In the genomic region with DNA sequence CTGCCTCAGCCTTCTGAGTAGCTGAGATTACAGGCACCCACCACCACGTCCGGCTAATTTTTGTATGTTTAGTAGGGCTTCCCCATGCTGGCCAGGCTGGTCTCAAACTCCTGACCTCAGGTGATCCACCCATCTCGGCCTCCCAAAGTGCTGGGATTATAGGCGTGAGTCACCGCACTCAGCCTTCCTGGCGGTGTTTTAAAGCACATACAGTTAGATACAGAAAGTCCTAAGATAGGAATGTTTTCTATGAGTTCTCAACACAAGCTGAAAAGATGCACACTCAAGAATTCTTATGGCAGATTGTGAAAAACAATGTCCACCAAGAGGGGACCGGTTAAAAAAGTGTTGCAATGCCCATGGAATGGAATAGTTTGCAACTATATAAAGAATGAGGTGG, we compare ENCODE assay signal across 12 cellular contexts. TPM values are rescaled to one million over a fixed set of nuclear protein-coding genes. Genes with fewer than 3 reads are reported as not detected.
"Had no signal": no experiment of that assay in that cellular context is flagged by ENCODE, and none has a peak within 500 bp of the region (broad histone marks: within the 10 kb centered on the region; RNA-seq: fewer than 3 reads in every experiment).

No MANE protein-coding gene starts in this region.

RNA-seq across cellular contexts. Expression of a gene that starts 3.3 kb away (rescaled TPM):
- total RNA-seq: activated CD4-positive, alpha-beta T cell treated with anti-CD3 and anti-CD28 coated beads for 36 hours; activated CD4-positive, alpha-beta T cell treated with anti-CD3 and anti-CD28 coated beads, Interleukin-2, amount 10 ng/mL, durations not matched to agents 7 days and 5 days; activated naive CD8-positive, alpha-beta T cell treated with anti-CD3 and anti-CD28 coated beads, Interleukin-2, amount 10 ng/mL, durations not matched to agents 7 days and 5 days; activated T-helper 2 cell treated with anti-CD3 and anti-CD28 coated beads, Interferon-gamma antibody, Interleukin-2, Interleukin-4, amounts not matched to agents 10 μg/mL and 5 μg/mL and 100 μg/mL, durations not matched to agents 14 hours and 24 hours and 36 hours; astrocyte; bronchial epithelial cell; LHCN-M2; OCI-LY7; PC-9; SJCRH30; T-helper 1 cell treated with Interleukin-12 subunit alpha and Interleukin-12 subunit beta and Interleukin-4 antibody, amounts not matched to agents 30 ng/mL and 1 ng/mL, for 36 hours had no signal

RNA-seq across cellular contexts. Expression of a gene that starts 23.2 kb away (rescaled TPM):
- total RNA-seq: activated CD4-positive, alpha-beta T cell treated with anti-CD3 and anti-CD28 coated beads, Interleukin-2, amount 10 ng/mL, durations not matched to agents 7 days and 5 days; activated T-helper 2 cell treated with anti-CD3 and anti-CD28 coated beads, Interferon-gamma antibody, Interleukin-2, Interleukin-4, amounts not matched to agents 10 μg/mL and 5 μg/mL and 100 μg/mL, durations not matched to agents 14 hours and 24 hours and 36 hours; astrocyte; bronchial epithelial cell; LHCN-M2; SJCRH30; T-helper 1 cell treated with Interleukin-12 subunit alpha and Interleukin-12 subunit beta and Interleukin-4 antibody, amounts not matched to agents 30 ng/mL and 1 ng/mL, for 36 hours; WTC11 had no signal

RNA-seq across cellular contexts. Expression of a gene that starts 43.0 kb away (rescaled TPM):
- total RNA-seq: OCI-LY7 had no signal
